Comparison of ENCODE assay signal across 8 cellular contexts in genomic region chr1:42747125-42747524, GRCh38. TPM values are rescaled to one million over a fixed set of nuclear protein-coding genes. Genes with fewer than 3 reads are reported as not detected.
DNase-seq lines count a peak whose midpoint lies in the region; ATAC-seq, FAIRE-seq and TF ChIP-seq lines count a peak whose summit lies in the region.

No MANE protein-coding gene starts in this region.

- H3K9me1 ChIP-seq in K562 (ENCODE audit: control insufficient read depth, insufficient read depth, low read length), result peaks cover 8% of the 10 kb centered on the region

- intact Hi-C loops in K562 (cut with micrococcal nuclease), result no loop called here
- intact Hi-C loops in left colon (cut with DNase I, micrococcal nuclease), result no loop called here

- H3K4me3 Mint-ChIP-seq in stimulated activated effector memory CD8-positive, alpha-beta T cell treated with anti-CD3 and anti-CD28 coated beads, Interleukin-12 subunit alpha, Interleukin-12 subunit beta, amount 100 ng/mL, for 72 hours, result no peak overlapping the region

- H3K9me3 Mint-ChIP-seq in stimulated activated effector memory CD8-positive, alpha-beta T cell treated with anti-CD3 and anti-CD28 coated beads, Interleukin-12 subunit alpha, Interleukin-12 subunit beta, amount 100 ng/mL, for 72 hours, result no peaks in the 10 kb centered on the region

- no peak overlapping the region for H3K4me2 ChIP-seq in K562 (ENCODE audit: insufficient read depth, low read length)

- H3K4me3 ChIP-seq in K562, result no peak overlapping the region

- H3K4me1 Mint-ChIP-seq in stimulated activated effector memory CD8-positive, alpha-beta T cell treated with anti-CD3 and anti-CD28 coated beads, Interleukin-12 subunit alpha, Interleukin-12 subunit beta, amount 100 ng/mL, for 72 hours, result no peaks in the 10 kb centered on the region

- peak; percentile 60 for FAIRE-seq in K562 (lab: Jason Lieb, UNC)

- ATAC-seq in K562, result peak; percentile 73
- peak; percentile 82 for ATAC-seq in left colon
- ATAC-seq in stimulated activated effector memory CD8-positive, alpha-beta T cell treated with anti-CD3 and anti-CD28 coated beads, Interleukin-12 subunit alpha, Interleukin-12 subunit beta, amount 100 ng/mL, for 72 hours, result peak; percentile 46
- ATAC-seq in HG03342 (IDR thresholded peaks at IDR 0.05; ENCODE audit: unreplicated experiment), result no peak
- no peak for ATAC-seq in GM18873 (IDR thresholded peaks at IDR 0.05; ENCODE audit: low FRiP score, unreplicated experiment)

- peak; percentile 76 for TF ChIP-seq CTCF in 22Rv1 (IDR thresholded peaks at IDR 0.05)
- TF ChIP-seq CTCF in GM13977 (IDR thresholded peaks at IDR 0.05; ENCODE audit: extremely low read depth, insufficient read depth, missing control alignments), result peak; percentile 53
- TF ChIP-seq CTCF in K562 (IDR thresholded peaks at IDR 0.05 in 2 of 3, conservative IDR thresholded peaks at IDR 0.05 in 1 of 3; ENCODE audit: insufficient read depth in 2 of 3, low read depth in 1 of 3, low read length in 3 of 3), result peak; percentile 70 to 82 (median 74)

- H3K79me2 ChIP-seq in K562 (ENCODE audit: control insufficient read depth, insufficient read depth, low read length), result no peaks in the 10 kb centered on the region

- peak; percentile 52 to 76 for TF ChIP-seq RAD21 in K562 (CRISPR knock-in tag; conservative IDR thresholded peaks at IDR 0.05 in 1 of 2, IDR thresholded peaks at IDR 0.05 in 1 of 2)

- no peaks in the 10 kb centered on the region for H3K4me1 ChIP-seq in K562 (replicated peaks in 1 of 2; ENCODE audit: control insufficient read depth in 2 of 2, insufficient read depth in 2 of 2, low read length in 2 of 2)

- no peak overlapping the region for H3K9ac ChIP-seq in K562 (ENCODE audit: insufficient read depth in 1 of 2, low read depth in 2 of 2, low read length in 2 of 2)

- in situ Hi-C loops in GM13977 (cut with MboI; ENCODE audit: low pct_unique_long_range_greater_than_20kb, low sequenced_read_pairs, unreplicated experiment), result loop anchor here (10.0 to 25.0 kb wide), 2 partner anchors 172 to 410 kb away; partner anchors contain the start of gene FOXJ3
- in situ Hi-C loops in SK-MEL-5 (cut with HindIII; ENCODE audit: low pct_unique_long_range_greater_than_20kb, low sequenced_read_pairs), result no loop called here
- in situ Hi-C loops in K562 (cut with MboI), result loop anchor here (10.0 to 25.0 kb wide), 2 partner anchors 160 to 402 kb away; no protein-coding TSS in a partner anchor

- DNase-seq in GM13977 (ENCODE audit: low spot score) (peak; percentile 58), SK-MEL-5 (ENCODE audit: low read depth, low spot score) (peak; percentile 30), K562 (ENCODE audit: extremely low read depth in 1 of 4, low spot score in 3 of 4) (peak; percentile 43 to 55 (median 52)), left colon (peak in 1 of 2 donors; percentile 71)
- DNase-seq in stimulated activated effector memory CD8-positive, alpha-beta T cell treated with anti-CD3 and anti-CD28 coated beads, Interleukin-12 subunit alpha, Interleukin-12 subunit beta, amount 100 ng/mL, for 72 hours (ENCODE audit: low spot score in 2 of 2), result peak in 1 of 2 donors; percentile 65

- peaks cover 51% of the 10 kb centered on the region for H3K36me3 Mint-ChIP-seq in stimulated activated effector memory CD8-positive, alpha-beta T cell treated with anti-CD3 and anti-CD28 coated beads, Interleukin-12 subunit alpha, Interleukin-12 subunit beta, amount 100 ng/mL, for 72 hours

- H3K9me3 ChIP-seq in K562 (replicated peaks; ENCODE audit: control insufficient read depth, insufficient read depth, low read depth, low read length), result no peaks in the 10 kb centered on the region

- CTCF ChIA-PET in K562 (lab: Yijun Ruan, JAX; ENCODE audit: low intra/inter-chr PET ratio), result interaction anchor here (0.7 to 1.4 kb wide), 3 partner anchors 169 to 601 kb away, joined by 3 to 10 read pairs (median 3); no protein-coding TSS in a partner anchor

- 68% methylated on average over 14 of the region's 14 CpGs for WGBS in K562 (ENCODE audit: insufficient coverage, low coverage, missing lambda C conversion rate)

- H3K27me3 ChIP-seq in K562 (ENCODE audit: control insufficient read depth in 2 of 2, insufficient read depth in 2 of 2, low read length in 2 of 2), result peaks cover 0 to 5% of the 10 kb centered on the region in 2 experiments; a peak in 1 of 5 replicates

- no peak overlapping the region for H2AFZ ChIP-seq in K562 (ENCODE audit: low read depth, low read length)

- peaks cover 52% of the 10 kb centered on the region for H3K36me3 ChIP-seq in K562 (ENCODE audit: control insufficient read depth, insufficient read depth, low read length)

- TF ChIP-seq POLR2A in K562 (conservative IDR thresholded peaks at IDR 0.05), result no peak

- H4K20me1 ChIP-seq in K562 (replicated peaks; ENCODE audit: control insufficient read depth, insufficient read depth, low read length), result no peaks in the 10 kb centered on the region

- H3K27ac Mint-ChIP-seq in stimulated activated effector memory CD8-positive, alpha-beta T cell treated with anti-CD3 and anti-CD28 coated beads, Interleukin-12 subunit alpha, Interleukin-12 subunit beta, amount 100 ng/mL, for 72 hours, result no peak overlapping the region

- POLR2A ChIA-PET in K562 (lab: Yijun Ruan, JAX), result interaction anchor here (0.5 to 2.1 kb wide), 4 partner anchors 19 to 1641 kb away, joined by 3 to 6 read pairs (median 3); partner anchors contain the start of genes C1orf50, P3H1 and YBX1

- BruUV-seq in K562 (replicated peaks; lab: Mats Ljungman, UMichigan), result no TSS peak

- no peak overlapping the region for H3K27ac ChIP-seq in 22Rv1
- no peak overlapping the region for H3K27ac ChIP-seq in K562 (ENCODE audit: extremely low read depth, low read depth, low read length)

- no peak for TF ChIP-seq EP300 in K562 (IDR thresholded peaks at IDR 0.05; ENCODE audit: low read length)

RNA-seq across cellular contexts. Expression of gene CLDN19, which starts 7.1 kb away (rescaled TPM):
- total RNA-seq in SK-MEL-5 (2014; rRNA removed; shearing (Covaris generic)), result not detected in 2 replicates
- not detected in 2 replicates for polyA plus RNA-seq in SK-MEL-5 (2015; cell fraction: cytosol; rRNA removed)
- not detected in 2 replicates for polyA plus RNA-seq in SK-MEL-5 (2015; cell fraction: nucleus; rRNA removed)
- not detected in 2 replicates for total RNA-seq in K562 (2011; cell fraction: chromatin; rRNA removed; ENCODE audit: low replicate concordance)
- not detected in 2 replicates for total RNA-seq in K562 (2011; cell fraction: nucleolus; rRNA removed)
- total RNA-seq in K562 (2011; cell fraction: nucleoplasm; rRNA removed), result not detected in 2 replicates
- total RNA-seq in K562 (2014; rRNA removed) (not detected in 2 replicates), K562 (2014; rRNA removed; fragmentation: Illumina TruSeq; extraction: Trizol) (not detected in 2 replicates), K562 (2015; rRNA removed; fragmentation: Illumina TruSeq; extraction: Trizol) (not detected in 2 replicates), K562 (2021) (not detected in 2 replicates), left colon (not detected)
- polyA plus RNA-seq in K562 (2011; rRNA removed) (not detected in 2 replicates), K562 (2014; fragmentation: Illumina TruSeq; extraction: Trizol) (not detected in 2 replicates), K562 (2014; fragmentation: Nextera tagmentation; extraction: Ambion mirVana) (not detected), K562 (2014; rRNA removed) (not detected in 2 replicates)
- polyA plus RNA-seq in K562 (2011; cell fraction: cytosol; rRNA removed), result 0.03 TPM in 1 of 2 replicates, not detected in the other
- polyA plus RNA-seq in K562 (2011; cell fraction: nucleus; rRNA removed), result not detected in 2 replicates
- polyA plus RNA-seq in K562 (2012), result 0.03 TPM in 1 of 2 replicates, not detected in the other
- not detected in 2 replicates for polyA minus RNA-seq in K562 (2011; rRNA and poly(A)+ RNA removed)
- polyA minus RNA-seq in K562 (2011; cell fraction: cytosol; rRNA and poly(A)+ RNA removed), result not detected in 2 replicates
- polyA minus RNA-seq in K562 (2011; cell fraction: nucleus; rRNA and poly(A)+ RNA removed), result not detected in 2 replicates

RNA-seq across cellular contexts. Expression of gene P3H1, which starts 19.7 kb away (rescaled TPM):
- 29.8 and 33.7 TPM in 2 replicates for total RNA-seq in SK-MEL-5 (2014; rRNA removed; shearing (Covaris generic))
- polyA plus RNA-seq in SK-MEL-5 (2015; cell fraction: cytosol; rRNA removed), result 77.4 and 84.1 TPM in 2 replicates
- polyA plus RNA-seq in SK-MEL-5 (2015; cell fraction: nucleus; rRNA removed), result 188 and 211 TPM in 2 replicates
- 176 and 400 TPM in 2 replicates for total RNA-seq in K562 (2011; cell fraction: chromatin; rRNA removed; ENCODE audit: low replicate concordance)
- total RNA-seq in K562 (2011; cell fraction: nucleolus; rRNA removed), result 273 and 316 TPM in 2 replicates
- total RNA-seq in K562 (2011; cell fraction: nucleoplasm; rRNA removed), result 218 and 223 TPM in 2 replicates
- 45.7 and 55.3 TPM in 2 replicates for total RNA-seq in K562 (2014; rRNA removed)
- total RNA-seq in K562 (2014; rRNA removed; fragmentation: Illumina TruSeq; extraction: Trizol), result 22.5 and 26.1 TPM in 2 replicates
- total RNA-seq in K562 (2015; rRNA removed; fragmentation: Illumina TruSeq; extraction: Trizol), result 39.2 and 40.8 TPM in 2 replicates
- total RNA-seq in K562 (2021), result 79.5 and 81.7 TPM in 2 replicates
- 60.9 and 92.0 TPM in 2 replicates for polyA plus RNA-seq in K562 (2011; rRNA removed)
- 76.7 and 89.6 TPM in 2 replicates for polyA plus RNA-seq in K562 (2011; cell fraction: cytosol; rRNA removed)
- 482 and 572 TPM in 2 replicates for polyA plus RNA-seq in K562 (2011; cell fraction: nucleus; rRNA removed)
- polyA plus RNA-seq in K562 (2012), result 38.4 and 79.3 TPM in 2 replicates
- 52.1 and 55.8 TPM in 2 replicates for polyA plus RNA-seq in K562 (2014; fragmentation: Illumina TruSeq; extraction: Trizol)
- 1 to 10 TPM; 1.7 to 5.0 TPM for polyA plus RNA-seq in K562 (2014; fragmentation: Nextera tagmentation; extraction: Ambion mirVana)
- 50.1 and 62.9 TPM in 2 replicates for polyA plus RNA-seq in K562 (2014; rRNA removed)
- 61.5 and 64.9 TPM in 2 replicates for polyA minus RNA-seq in K562 (2011; rRNA and poly(A)+ RNA removed)
- 52.2 and 52.3 TPM in 2 replicates for polyA minus RNA-seq in K562 (2011; cell fraction: cytosol; rRNA and poly(A)+ RNA removed)
- polyA minus RNA-seq in K562 (2011; cell fraction: nucleus; rRNA and poly(A)+ RNA removed), result 97.6 and 154 TPM in 2 replicates
- 10 to 100 TPM in 1 of 2 donors, 1 to 10 TPM in 1; 7.0 to 10.6 TPM for total RNA-seq in left colon

RNA-seq across cellular contexts. Expression of gene C1orf50, which starts 19.9 kb away (rescaled TPM):
- 1.8 and 2.5 TPM in 2 replicates for total RNA-seq in SK-MEL-5 (2014; rRNA removed; shearing (Covaris generic))
- 3.2 and 3.3 TPM in 2 replicates for polyA plus RNA-seq in SK-MEL-5 (2015; cell fraction: cytosol; rRNA removed)
- 2.1 and 3.8 TPM in 2 replicates for polyA plus RNA-seq in SK-MEL-5 (2015; cell fraction: nucleus; rRNA removed)
- total RNA-seq in K562 (2011; cell fraction: chromatin; rRNA removed; ENCODE audit: low replicate concordance), result 18.1 and 39.6 TPM in 2 replicates
- 13.2 and 14.9 TPM in 2 replicates for total RNA-seq in K562 (2011; cell fraction: nucleolus; rRNA removed)
- 26.0 and 38.0 TPM in 2 replicates for total RNA-seq in K562 (2011; cell fraction: nucleoplasm; rRNA removed)
- total RNA-seq in K562 (2014; rRNA removed) (3.5 and 5.7 TPM in 2 replicates), K562 (2014; rRNA removed; fragmentation: Illumina TruSeq; extraction: Trizol) (5.2 and 8.1 TPM in 2 replicates), K562 (2015; rRNA removed; fragmentation: Illumina TruSeq; extraction: Trizol) (5.3 and 5.9 TPM in 2 replicates), K562 (2021) (5.7 and 8.5 TPM in 2 replicates), left colon (1 to 10 TPM; 5.6 to 8.7 TPM)
- polyA plus RNA-seq in K562 (2011; rRNA removed) (12.5 and 13.9 TPM in 2 replicates), K562 (2014; fragmentation: Illumina TruSeq; extraction: Trizol) (5.4 and 7.1 TPM in 2 replicates), K562 (2014; fragmentation: Nextera tagmentation; extraction: Ambion mirVana) (1 to 10 TPM in 1 of 2 experiments, under 1 TPM in 1; 0.55 to 1.8 TPM), K562 (2014; rRNA removed) (3.4 and 3.5 TPM in 2 replicates)
- polyA plus RNA-seq in K562 (2011; cell fraction: cytosol; rRNA removed), result 4.9 and 5.3 TPM in 2 replicates
- 3.7 and 8.0 TPM in 2 replicates for polyA plus RNA-seq in K562 (2011; cell fraction: nucleus; rRNA removed)
- polyA plus RNA-seq in K562 (2012), result 3.3 and 7.4 TPM in 2 replicates
- polyA minus RNA-seq in K562 (2011; rRNA and poly(A)+ RNA removed), result 9.5 and 11.0 TPM in 2 replicates
- 1.8 and 2.4 TPM in 2 replicates for polyA minus RNA-seq in K562 (2011; cell fraction: cytosol; rRNA and poly(A)+ RNA removed)
- 5.1 and 8.7 TPM in 2 replicates for polyA minus RNA-seq in K562 (2011; cell fraction: nucleus; rRNA and poly(A)+ RNA removed)

RNA-seq across cellular contexts. Expression of gene TMEM269, which starts 37.7 kb away (rescaled TPM):
- not detected in 2 replicates for total RNA-seq in SK-MEL-5 (2014; rRNA removed; shearing (Covaris generic))
- polyA plus RNA-seq in SK-MEL-5 (2015; cell fraction: cytosol; rRNA removed), result not detected in 2 replicates
- polyA plus RNA-seq in SK-MEL-5 (2015; cell fraction: nucleus; rRNA removed), result 0.31 TPM in 1 of 2 replicates, not detected in the other
- 0.53 and 2.8 TPM in 2 replicates for total RNA-seq in K562 (2011; cell fraction: chromatin; rRNA removed; ENCODE audit: low replicate concordance)
- total RNA-seq in K562 (2011; cell fraction: nucleolus; rRNA removed), result 1.0 and 1.2 TPM in 2 replicates
- total RNA-seq in K562 (2011; cell fraction: nucleoplasm; rRNA removed), result 1.4 and 1.8 TPM in 2 replicates
- 0.08 and 0.09 TPM in 2 replicates for total RNA-seq in K562 (2014; rRNA removed)
- 0.18 and 0.22 TPM in 2 replicates for total RNA-seq in K562 (2014; rRNA removed; fragmentation: Illumina TruSeq; extraction: Trizol)
- 0.04 and 0.22 TPM in 2 replicates for total RNA-seq in K562 (2015; rRNA removed; fragmentation: Illumina TruSeq; extraction: Trizol)
- 0.27 and 0.34 TPM in 2 replicates for total RNA-seq in K562 (2021)
- polyA plus RNA-seq in K562 (2011; rRNA removed), result 0.49 and 0.58 TPM in 2 replicates
- polyA plus RNA-seq in K562 (2011; cell fraction: cytosol; rRNA removed), result 0.07 and 0.19 TPM in 2 replicates
- polyA plus RNA-seq in K562 (2011; cell fraction: nucleus; rRNA removed), result 0.61 and 1.6 TPM in 2 replicates
- polyA plus RNA-seq in K562 (2012), result 0.14 and 0.35 TPM in 2 replicates
- 0.21 and 0.27 TPM in 2 replicates for polyA plus RNA-seq in K562 (2014; fragmentation: Illumina TruSeq; extraction: Trizol)
- polyA plus RNA-seq in K562 (2014; fragmentation: Nextera tagmentation; extraction: Ambion mirVana), result under 1 TPM; 0.18 to 0.21 TPM
- 0.09 TPM in 2 replicates for polyA plus RNA-seq in K562 (2014; rRNA removed)
- polyA minus RNA-seq in K562 (2011; rRNA and poly(A)+ RNA removed), result 0.25 and 0.75 TPM in 2 replicates
- not detected in 2 replicates for polyA minus RNA-seq in K562 (2011; cell fraction: cytosol; rRNA and poly(A)+ RNA removed)
- polyA minus RNA-seq in K562 (2011; cell fraction: nucleus; rRNA and poly(A)+ RNA removed), result 0.54 and 0.78 TPM in 2 replicates
- total RNA-seq in left colon, result 1 to 10 TPM in 1 of 2 donors, under 1 TPM in 1; 0.20 to 1.6 TPM

Comparison
In these comparisons a context has a peak if more than half of its experiments do, and no peak if none do; other contexts are left out.
1. ATAC-seq: peak in K562 (single experiment), left colon (single experiment) and stimulated activated effector memory CD8-positive, alpha-beta T cell treated with anti-CD3 and anti-CD28 coated beads, Interleukin-12 subunit alpha, Interleukin-12 subunit beta, amount 100 ng/mL, for 72 hours (single experiment); none in HG03342 (single experiment) and GM18873 (single experiment).
2. Peak in every context shown above with its lines, with median percentiles within 50 percentile points of each other: CTCF ChIP-seq.